In the genomic region with DNA sequence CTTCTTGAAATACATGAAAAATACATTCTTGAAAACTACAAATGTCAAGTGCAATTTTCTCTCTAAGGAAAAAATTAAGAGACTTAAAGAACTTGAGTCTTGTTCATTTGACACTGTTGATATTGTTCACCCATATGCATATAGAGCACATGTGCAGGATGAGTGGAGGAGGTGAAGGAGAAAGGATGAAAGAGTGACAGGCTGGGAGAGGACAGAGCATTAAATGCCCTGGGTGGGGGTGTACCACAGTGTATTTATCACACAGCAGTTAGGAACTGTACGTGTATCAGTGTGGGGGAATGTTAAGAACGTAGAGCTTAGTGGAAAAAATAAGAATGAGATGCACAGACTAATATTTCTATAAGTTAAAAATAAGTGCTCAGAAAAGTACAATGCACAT, we compare ENCODE assay signal across 15 cellular contexts. TPM values are rescaled to one million over a fixed set of nuclear protein-coding genes. Genes with fewer than 3 reads are reported as not detected.
DNase-seq lines count a peak whose midpoint lies in the region; ATAC-seq, FAIRE-seq and TF ChIP-seq lines count a peak whose summit lies in the region.
"Had no signal": no experiment of that assay in that cellular context is flagged by ENCODE, and none has a peak within 500 bp of the region (broad histone marks: within the 10 kb centered on the region; RNA-seq: fewer than 3 reads in every experiment).

No MANE protein-coding gene starts in this region.

- no peak overlapping the region for H3K9ac ChIP-seq in BLaER1 treated with 17β-estradiol and CSF1 and Interleukin-3, amounts not matched to agents 10 nM and 100 nM
- H3K9ac ChIP-seq in KMS-11 (peak overlapping the region; percentile 35; the same call in 1 of the 2 replicates), GM12878 (ENCODE audit: control insufficient read depth, insufficient read depth, low read length) (no peak overlapping the region)

- peak overlapping the region in 1 of 11 experiments; percentile 52; a peak in 2 of 22 replicates for H3K27ac ChIP-seq in BLaER1 treated with 17β-estradiol and CSF1 and Interleukin-3, amounts not matched to agents 10 nM and 100 nM
- peak overlapping the region; percentile 80 for H3K27ac ChIP-seq in KMS-11
- H3K27ac ChIP-seq in GM12878 (ENCODE audit: control insufficient read depth, insufficient read depth), result peak overlapping the region; percentile 20; the same call in 1 of the 2 replicates

- no peak for TF ChIP-seq RAD21 in GM12878 (IDR thresholded peaks at IDR 0.05; ENCODE audit: insufficient read depth, low read depth, low read length)

- WGBS in GM12878 (ENCODE audit: insufficient coverage, insufficient replicate concordance, low lambda C conversion rate, missing lambda C conversion rate), result 4% methylated on average over 2 of the region's 2 CpGs

- peaks cover 0 to 18% (median 0%) of the 10 kb centered on the region in 11 experiments; a peak in 1 of 22 replicates for H4K20me1 ChIP-seq in BLaER1 treated with 17β-estradiol and CSF1 and Interleukin-3, amounts not matched to agents 10 nM and 100 nM
- H4K20me1 ChIP-seq in KMS-11 (ENCODE audit: insufficient read depth), result no peaks in the 10 kb centered on the region
- H4K20me1 ChIP-seq in GM12878 (ENCODE audit: control insufficient read depth, insufficient read depth), result no peaks in the 10 kb centered on the region

- no peaks in the 10 kb centered on the region for H3K36me3 Mint-ChIP-seq in naive thymus-derived CD8-positive, alpha-beta T cell

- ATAC-seq in GM12878, result peak; percentile 16
- peak in 1 of 2 donors; percentile 20 for ATAC-seq in naive thymus-derived CD8-positive, alpha-beta T cell
- ATAC-seq in HG03354 (IDR thresholded peaks at IDR 0.05; ENCODE audit: poor library complexity, severe bottlenecking, unreplicated experiment), result no peak

- no peaks in the 10 kb centered on the region for H3K9me3 Mint-ChIP-seq in naive thymus-derived CD8-positive, alpha-beta T cell
- H3K9me3 Mint-ChIP-seq: activated naive CD4-positive, alpha-beta T cell treated with anti-CD3 and anti-CD28 coated beads for 36 hours had no signal

- TF ChIP-seq CTCF in KMS-11 (conservative IDR thresholded peaks at IDR 0.05; ENCODE audit: low read depth, low read length) (no peak), GM12878 (IDR thresholded peaks at IDR 0.05 in 2 of 3, conservative IDR thresholded peaks at IDR 0.05 in 1 of 3; ENCODE audit: control insufficient read depth in 2 of 3, extremely low read depth in 1 of 3, insufficient read depth in 1 of 3, low read depth in 3 of 3, low read length in 3 of 3) (no peak)

- TF ChIP-seq POLR2A in GM12878 (IDR thresholded peaks at IDR 0.05; ENCODE audit: low read depth, low read length), result no peak

- DNase-seq in GM12878 (ENCODE audit: low read depth, low spot score) (no peak), NK-92 (lab: John Stamatoyannopoulos, UW; ENCODE audit: unreplicated experiment) (no peak), occipital lobe (lab: John Stamatoyannopoulos, UW) (no peak)
- DNase-seq in naive thymus-derived CD8-positive, alpha-beta T cell, result no peak
- DNase-seq in activated effector memory CD4-positive, alpha-beta T cell treated with anti-CD3 and anti-CD28 coated beads, Interleukin-2, amount 50 U/mL, for 16 hours, result no peak
- DNase-seq: NCI-H146, NCI-H510A, OCI-M1, stomach had no signal

- H3K79me2 ChIP-seq in KMS-11 (ENCODE audit: insufficient read depth, low read depth), result no peaks in the 10 kb centered on the region
- H3K79me2 ChIP-seq in GM12878 (ENCODE audit: control insufficient read depth, insufficient read depth, low read length), result no peaks in the 10 kb centered on the region

- no TSS peak for BruUV-seq in GM12878 (replicated peaks; lab: Mats Ljungman, UMichigan)

- no peaks in the 10 kb centered on the region; a peak in 1 of 22 replicates for H3K36me3 ChIP-seq in BLaER1 treated with 17β-estradiol and CSF1 and Interleukin-3, amounts not matched to agents 10 nM and 100 nM
- H3K36me3 ChIP-seq in KMS-11 (ENCODE audit: insufficient read depth) (no peaks in the 10 kb centered on the region), GM12878 (ENCODE audit: control insufficient read depth in 2 of 2, insufficient read depth in 2 of 2, low read length in 1 of 2) (no peaks in the 10 kb centered on the region)
- H3K36me3 ChIP-seq: breast epithelium, stomach had no signal

- H3K27me3 ChIP-seq in BLaER1 treated with 17β-estradiol and CSF1 and Interleukin-3, amounts not matched to agents 10 nM and 100 nM, result no peaks in the 10 kb centered on the region
- H3K27me3 ChIP-seq in KMS-11 (ENCODE audit: insufficient read depth, low read depth) (no peaks in the 10 kb centered on the region), GM12878 (replicated peaks in 1 of 2; ENCODE audit: control insufficient read depth in 2 of 2, insufficient read depth in 2 of 2, low read length in 1 of 2) (no peaks in the 10 kb centered on the region)
- H3K27me3 ChIP-seq: breast epithelium, stomach had no signal

- intact Hi-C loops in GM12878 (cut with micrococcal nuclease; ENCODE audit: unreplicated experiment), result loop anchor here (5.0 kb wide), 1 partner anchor 50 kb away; no protein-coding TSS in a partner anchor

- H3K4me1 ChIP-seq in BLaER1 treated with 17β-estradiol and CSF1 and Interleukin-3, amounts not matched to agents 10 nM and 100 nM, result peaks cover 34 to 56% (median 44%) of the 10 kb centered on the region in 10 experiments
- H3K4me1 ChIP-seq in KMS-11 (ENCODE audit: low read depth, poor library complexity, severe bottlenecking) (peaks cover 73% of the 10 kb centered on the region), GM12878 (ENCODE audit: control insufficient read depth, insufficient read depth, low read length) (peaks cover 29% of the 10 kb centered on the region)

- H3K4me3 Mint-ChIP-seq in naive thymus-derived CD8-positive, alpha-beta T cell, result peak overlapping the region in 9 of 10 donors; percentile 24 to 68 (median 57)
- H3K4me3 Mint-ChIP-seq: activated naive CD4-positive, alpha-beta T cell treated with anti-CD3 and anti-CD28 coated beads for 36 hours had no signal

- POLR2A ChIA-PET in GM12878 (lab: Charles Lee), result no interaction called here
- POLR2A ChIA-PET in naive thymus-derived CD8-positive, alpha-beta T cell (lab: Charles Lee), result interaction anchor here (0.7 kb wide), 1 partner anchor 50 kb away, joined by 3 read pairs; no protein-coding TSS in a partner anchor

- no peaks in the 10 kb centered on the region for H3K9me3 ChIP-seq in BLaER1 treated with 17β-estradiol and CSF1 and Interleukin-3, amounts not matched to agents 10 nM and 100 nM (replicated peaks in 1 of 11)
- no peaks in the 10 kb centered on the region; the same call in 2 of the 3 replicates for H3K9me3 ChIP-seq in GM12878 (replicated peaks; ENCODE audit: control insufficient read depth, insufficient read depth, low read length)
- H3K9me3 ChIP-seq: breast epithelium, stomach had no signal

- no peak for FAIRE-seq in GM12878 (lab: Jason Lieb, UNC)

- peak overlapping the region in 6 of 10 donors; percentile 2 to 93 (median 32) for H3K27ac Mint-ChIP-seq in naive thymus-derived CD8-positive, alpha-beta T cell
- H3K27ac Mint-ChIP-seq: progenitor cell of endocrine pancreas had no signal

- H2AFZ ChIP-seq in KMS-11 (ENCODE audit: low read depth) (no peak overlapping the region), GM12878 (ENCODE audit: control insufficient read depth, low read depth, low read length) (no peak overlapping the region)

- SMC1A ChIA-PET in GM12878 (lab: Charles Lee; ENCODE audit: uncharacterized antibody, unreplicated experiment), result interaction anchor here (0.6 to 1.4 kb wide), 3 partner anchors 13 to 51 kb away, joined by 3 read pairs; no protein-coding TSS in a partner anchor

- peaks cover 0 to 3% (median 0%) of the 10 kb centered on the region in 5 donors for H3K27me3 Mint-ChIP-seq in naive thymus-derived CD8-positive, alpha-beta T cell
- H3K27me3 Mint-ChIP-seq: progenitor cell of endocrine pancreas had no signal

- TF ChIP-seq EP300 in GM12878 (IDR thresholded peaks at IDR 0.05; ENCODE audit: borderline replicate concordance in 1 of 2, control insufficient read depth in 1 of 2, low read depth in 2 of 2, low read length in 2 of 2), result no peak

- RAD21 ChIA-PET in GM12878 (lab: Charles Lee; ENCODE audit: unreplicated experiment), result interaction anchor here (0.9 kb wide), 1 partner anchor 15 kb away, joined by 3 read pairs; no protein-coding TSS in a partner anchor

- peaks cover 29 to 44% (median 33%) of the 10 kb centered on the region in 4 donors for H3K4me1 Mint-ChIP-seq in naive thymus-derived CD8-positive, alpha-beta T cell

- in situ Hi-C loops in GM12878 (cut with MboI), result no loop called here

- peak overlapping the region; percentile 59 to 84 (median 81); a peak in 21 of 22 replicates for H3K4me2 ChIP-seq in BLaER1 treated with 17β-estradiol and CSF1 and Interleukin-3, amounts not matched to agents 10 nM and 100 nM
- H3K4me2 ChIP-seq in KMS-11 (peak overlapping the region; percentile 91), GM12878 (ENCODE audit: control insufficient read depth, insufficient read depth) (peak overlapping the region; percentile 61)

- no peak overlapping the region for H3K4me3 ChIP-seq in BLaER1 treated with 17β-estradiol and CSF1 and Interleukin-3, amounts not matched to agents 10 nM and 100 nM
- H3K4me3 ChIP-seq in KMS-11 (IDR thresholded peaks at IDR 0.05; ENCODE audit: insufficient read depth, low read depth, low read length) (peak overlapping the region; percentile 46), GM12878 (no peak overlapping the region)
- H3K4me3 ChIP-seq: breast epithelium, stomach had no signal

- CTCF ChIA-PET in GM12878 (lab: Yijun Ruan, JAX), result interaction anchor here (4.5 kb wide), 1 partner anchor 52 kb away, joined by 24 read pairs; no protein-coding TSS in a partner anchor

TF ChIP-seq in GM12878, 131 proteins besides CTCF, POLR2A, EP300 and RAD21 (continues in another document):
- no peak for TF ChIP-seq ESRRA (IDR thresholded peaks at IDR 0.05; ENCODE audit: low read length)

RNA-seq across cellular contexts. Expression of a gene that starts 45.7 kb away (rescaled TPM):
- not detected in 2 replicates for total RNA-seq in GM12878 (2013; cell fraction: nucleolus; rRNA removed)
- 0.05 and 0.06 TPM in 2 replicates for total RNA-seq in GM12878 (2014; rRNA removed)
- total RNA-seq in GM12878 (2014; rRNA removed; fragmentation: Illumina TruSeq; extraction: Trizol), result not detected in 2 replicates
- 0.13 and 0.51 TPM in 2 replicates for total RNA-seq in GM12878 (2021)
- polyA plus RNA-seq in GM12878 (2011; ENCODE audit: low read depth), result not detected
- polyA plus RNA-seq in GM12878 (2011; rRNA removed), result 0.13 and 0.31 TPM in 2 replicates
- polyA plus RNA-seq in GM12878 (2011; cell fraction: cytosol; rRNA removed), result 0.10 and 0.17 TPM in 2 replicates
- 0.15 TPM in 2 replicates for polyA plus RNA-seq in GM12878 (2011; cell fraction: nucleus; rRNA removed)
- polyA plus RNA-seq in GM12878 (2012), result not detected in 2 replicates
- not detected in 2 replicates for polyA plus RNA-seq in GM12878 (2014; fragmentation: Illumina TruSeq; extraction: Trizol)
- polyA plus RNA-seq in GM12878 (2014; fragmentation: Nextera tagmentation; extraction: Ambion mirVana), result not detected
- polyA plus RNA-seq in GM12878 (2014; rRNA removed), result 0.05 TPM in 1 of 2 replicates, not detected in the other
- polyA plus RNA-seq in GM12878 (2016; fragmentation: Nextera tagmentation; extraction: Ambion mirVana), result not detected
- 0.26 and 0.59 TPM in 2 replicates for polyA minus RNA-seq in GM12878 (2011; rRNA and poly(A)+ RNA removed)
- polyA minus RNA-seq in GM12878 (2011; cell fraction: cytosol; rRNA and poly(A)+ RNA removed), result 0.31 and 0.53 TPM in 2 replicates
- 0.10 and 0.12 TPM in 2 replicates for polyA minus RNA-seq in GM12878 (2011; cell fraction: nucleus; rRNA and poly(A)+ RNA removed)
- total RNA-seq in naive thymus-derived CD8-positive, alpha-beta T cell, result under 1 TPM; 0.58 to 0.99 TPM
- polyA plus RNA-seq in naive thymus-derived CD8-positive, alpha-beta T cell, result under 1 TPM; 0.26 to 0.45 (median 0.32) TPM
- 13.1 TPM for total RNA-seq in occipital lobe
